1 cellular context compared by ENCODE assay signal in genomic region chr9:134644715-134645606, GRCh38.
TF ChIP-seq lines count a peak whose summit lies in the region.

No MANE protein-coding gene starts in this region.

TF ChIP-seq in SK-N-SH, 30 proteins besides CTCF, POLR2A, EP300 and RAD21 (continued from another document):
- TF ChIP-seq PBX3 (IDR thresholded peaks at IDR 0.05) (peak; percentile 81), MAX (IDR thresholded peaks at IDR 0.05; ENCODE audit: low read depth) (peak; percentile 7), NFIC (IDR thresholded peaks at IDR 0.05; ENCODE audit: borderline replicate concordance) (peak; percentile 88), REST (IDR thresholded peaks at IDR 0.05; ENCODE audit: low read depth, low read length) (0 out of 2 replicates have a peak, but pooled peaks have one; percentile 11), FOSL2 (IDR thresholded peaks at IDR 0.05; ENCODE audit: borderline replicate concordance, low read depth) (0 out of 2 replicates have a peak, but pooled peaks have one; percentile 17), TCF12 (IDR thresholded peaks at IDR 0.05) (peak; percentile 71; the same call in 1 of the 2 replicates), RFX5 (IDR thresholded peaks at IDR 0.05; ENCODE audit: low read length) (no peak), POLR2AphosphoS5 (IDR thresholded peaks at IDR 0.05; ENCODE audit: low read depth, low read length) (peak; percentile 65; the same call in 1 of the 2 replicates)
